25 cellular contexts compared by ENCODE assay signal in the genomic region with DNA sequence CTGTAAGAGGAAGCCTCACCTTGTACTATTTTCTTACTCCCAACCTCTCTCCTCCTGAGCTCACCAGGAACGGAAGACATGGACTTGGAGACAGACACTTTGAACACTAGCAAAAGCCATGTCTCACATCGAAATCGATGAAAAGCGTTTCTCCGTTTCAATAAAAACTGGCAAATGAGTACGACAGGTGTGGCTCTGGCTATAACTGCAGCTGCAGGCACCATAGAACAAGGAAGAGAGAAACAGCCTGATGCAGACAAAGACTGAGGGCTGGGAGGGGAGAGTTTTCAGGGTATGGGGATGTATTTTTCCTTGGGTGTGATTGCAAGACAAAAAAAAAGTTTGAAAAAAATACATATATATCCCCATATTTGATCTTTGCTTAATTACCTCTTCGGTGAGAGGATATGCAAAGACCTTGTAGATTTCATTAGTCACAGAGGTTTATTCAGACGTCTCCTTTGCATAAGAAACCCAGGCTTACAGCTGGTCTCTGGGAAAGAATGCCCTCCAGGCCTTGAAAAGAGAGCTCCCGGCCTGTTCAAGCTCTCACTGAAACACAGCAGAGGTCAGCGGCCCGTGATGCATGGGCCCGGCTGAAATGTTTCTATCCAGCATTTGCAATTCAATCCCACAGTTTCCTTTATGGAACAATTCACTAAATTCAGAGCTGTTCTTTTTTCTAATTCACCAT.
DNase-seq lines count a peak whose midpoint lies in the region; ATAC-seq and TF ChIP-seq lines count a peak whose summit lies in the region.
"Had no signal": no experiment of that assay in that cellular context is flagged by ENCODE, and none has a peak within 500 bp of the region (broad histone marks: within the 10 kb centered on the region; RNA-seq: fewer than 3 reads in every experiment).

No MANE protein-coding gene starts in this region.

- H3K79me2 ChIP-seq in neural progenitor cell (ENCODE audit: low read depth), result no peaks in the 10 kb centered on the region

- H3K9me3 ChIP-seq in HUES48 (ENCODE audit: control insufficient read depth, insufficient read depth, low read length) (no peaks in the 10 kb centered on the region), NT2/D1 (ENCODE audit: insufficient read depth, low read length) (no peaks in the 10 kb centered on the region), neural progenitor cell (ENCODE audit: low read depth) (no peaks in the 10 kb centered on the region), heart right ventricle (no peaks in the 10 kb centered on the region)
- H3K9me3 ChIP-seq: esophagus squamous epithelium, gastrocnemius medialis, spleen, thoracic aorta, vagina had no signal

- 81 to 83% methylated on average over 12 of the region's 12 CpGs for WGBS in heart right ventricle, 2 donors

- intact Hi-C loops in heart right ventricle (cut with DNase I), result no loop called here

- H3K27me3 ChIP-seq in HUES48 (ENCODE audit: control insufficient read depth, insufficient read depth, low read length) (no peaks in the 10 kb centered on the region), NT2/D1 (ENCODE audit: insufficient read depth, insufficient read length) (no peaks in the 10 kb centered on the region), neural progenitor cell (no peaks in the 10 kb centered on the region), heart right ventricle (no peaks in the 10 kb centered on the region)
- H3K27me3 ChIP-seq: gastrocnemius medialis, vagina had no signal

- DNase-seq in NT2/D1 (ENCODE audit: low read depth, low spot score) (peak; percentile 81), iPS DF 19.7 (ENCODE audit: low read depth, low spot score) (peak; percentile 80), neural progenitor cell (ENCODE audit: low spot score) (peak; percentile 82), HK-2 (ENCODE audit: unreplicated experiment) (no peak), heart right ventricle (no peak)
- DNase-seq: activated CD4-positive, alpha-beta memory T cell treated with anti-CD3 and anti-CD28 coated beads for 36 hours; activated CD4-positive, CD25-positive, alpha-beta regulatory T cell; activated naive CD8-positive, alpha-beta T cell treated with anti-CD3 and anti-CD28 coated beads for 36 hours; effector memory CD4-positive, alpha-beta T cell; esophagus squamous epithelium; gastrocnemius medialis; immature natural killer cell; KG1; NCI-H2081 treated with DMSO at 0.1 percent for 48 hours; OCI-M1; spleen; stimulated activated CD4-positive, alpha-beta T cell treated with anti-CD3 and anti-CD28 coated beads, Interleukin-4, amount 100 ng/mL, for 1 hour; stimulated activated naive CD4-positive, alpha-beta T cell treated with Interleukin-2 at 50 U/mL for 16 hours; T1000 had no signal

- peaks cover 20% of the 10 kb centered on the region for H3F3A ChIP-seq in neural progenitor cell (ENCODE audit: low read depth)

- peaks cover 66% of the 10 kb centered on the region for H3K4me1 Mint-ChIP-seq in neural progenitor cell
- H3K4me1 Mint-ChIP-seq: activated naive CD8-positive, alpha-beta T cell treated with anti-CD3 and anti-CD28 coated beads for 36 hours; immature natural killer cell had no signal

- H3K4me3 Mint-ChIP-seq in neural progenitor cell, result peak overlapping the region; percentile 61
- H3K4me3 Mint-ChIP-seq: activated CD4-positive, alpha-beta memory T cell treated with anti-CD3 and anti-CD28 coated beads for 36 hours; activated naive CD8-positive, alpha-beta T cell treated with anti-CD3 and anti-CD28 coated beads for 36 hours; CD14-positive monocyte; immature natural killer cell had no signal

- H3K27ac ChIP-seq in HUES48 (ENCODE audit: low read depth, low read length), result peak overlapping the region; percentile 98
- H3K27ac ChIP-seq in neural progenitor cell, result peak overlapping the region; percentile 42
- H3K27ac ChIP-seq in heart right ventricle, result no peak overlapping the region
- H3K27ac ChIP-seq: esophagus squamous epithelium, gastrocnemius medialis, spleen, thoracic aorta, vagina had no signal

- H3K4me3 ChIP-seq in HUES48 (ENCODE audit: low read depth, low read length) (peak overlapping the region; percentile 33), NT2/D1 (ENCODE audit: insufficient read length, low read depth) (no peak overlapping the region), neural progenitor cell (peak overlapping the region; percentile 32), heart right ventricle (no peak overlapping the region)
- H3K4me3 ChIP-seq: esophagus squamous epithelium, gastrocnemius medialis, spleen, thoracic aorta, vagina had no signal

- peak overlapping the region; percentile 62 for H3K27ac Mint-ChIP-seq in neural progenitor cell
- H3K27ac Mint-ChIP-seq: activated CD4-positive, alpha-beta memory T cell treated with anti-CD3 and anti-CD28 coated beads for 36 hours; activated naive CD8-positive, alpha-beta T cell treated with anti-CD3 and anti-CD28 coated beads for 36 hours; CD14-positive monocyte; immature natural killer cell had no signal

- no peak for ATAC-seq in heart right ventricle
- ATAC-seq in GM19351 (IDR thresholded peaks at IDR 0.05; ENCODE audit: unreplicated experiment), result no peak
- ATAC-seq: gastrocnemius medialis, HCT116 had no signal

- H4K20me1 ChIP-seq in neural progenitor cell (ENCODE audit: low read depth), result no peaks in the 10 kb centered on the region

- peak overlapping the region; percentile 64 for H2AFZ ChIP-seq in neural progenitor cell (replicated peaks)

- H3K36me3 ChIP-seq in HUES48 (ENCODE audit: control insufficient read depth, insufficient read depth, low read length), result no peaks in the 10 kb centered on the region
- H3K36me3 ChIP-seq in NT2/D1 (ENCODE audit: insufficient read depth, insufficient read length, low read length), result no peaks in the 10 kb centered on the region
- H3K36me3 ChIP-seq in neural progenitor cell, result no peaks in the 10 kb centered on the region
- no peaks in the 10 kb centered on the region for H3K36me3 ChIP-seq in heart right ventricle
- H3K36me3 ChIP-seq: esophagus squamous epithelium, gastrocnemius medialis, spleen, thoracic aorta, vagina had no signal

- peaks cover 7% of the 10 kb centered on the region for H3K27me3 Mint-ChIP-seq in neural progenitor cell (ENCODE audit: insufficient read depth, low read depth)

- H3K4me1 ChIP-seq in HUES48 (ENCODE audit: control insufficient read depth, insufficient read depth, low read length) (peaks cover 38% of the 10 kb centered on the region), NT2/D1 (ENCODE audit: insufficient read depth, insufficient read length) (peaks cover 10% of the 10 kb centered on the region), neural progenitor cell (peaks cover 41% of the 10 kb centered on the region), heart right ventricle (peaks cover 0 to 19% (median 9%) of the 10 kb centered on the region in 9 donors)
- H3K4me1 ChIP-seq: esophagus squamous epithelium, gastrocnemius medialis, vagina had no signal

- TF ChIP-seq CTCF in neural progenitor cell (IDR thresholded peaks at IDR 0.05), result no peak
- no peak for TF ChIP-seq CTCF in heart right ventricle (IDR thresholded peaks at IDR 0.05)

- H3K36me3 Mint-ChIP-seq in neural progenitor cell, result peaks cover under 1% of the 10 kb centered on the region
- H3K36me3 Mint-ChIP-seq: activated CD4-positive, alpha-beta memory T cell treated with anti-CD3 and anti-CD28 coated beads for 36 hours; activated naive CD8-positive, alpha-beta T cell treated with anti-CD3 and anti-CD28 coated beads for 36 hours; CD14-positive monocyte; immature natural killer cell had no signal

- H3K9ac ChIP-seq in HUES48 (ENCODE audit: low read depth, low read length) (peak overlapping the region; percentile 67), NT2/D1 (ENCODE audit: insufficient read length, low read depth) (no peak overlapping the region), neural progenitor cell (peak overlapping the region; percentile 49)

- H3K4me2 ChIP-seq in neural progenitor cell, result peak overlapping the region; percentile 75

- peaks cover under 1% of the 10 kb centered on the region for H3K9me3 Mint-ChIP-seq in neural progenitor cell
- H3K9me3 Mint-ChIP-seq: activated CD4-positive, alpha-beta memory T cell treated with anti-CD3 and anti-CD28 coated beads for 36 hours; activated naive CD8-positive, alpha-beta T cell treated with anti-CD3 and anti-CD28 coated beads for 36 hours; immature natural killer cell had no signal

Comparison
In these comparisons a context has a peak if more than half of its experiments do, and no peak if none do; other contexts are left out.
1. H3K27ac ChIP-seq: peak in HUES48 (single experiment) and neural progenitor cell (single experiment); none in heart right ventricle (0 of 10).
2. H3K4me3 ChIP-seq: peak in HUES48 (single experiment) and neural progenitor cell (single experiment); none in NT2/D1 (single experiment) and heart right ventricle (0 of 10).
3. DNase-seq: peak in NT2/D1 (single experiment), iPS DF 19.7 (single experiment) and neural progenitor cell (single experiment); none in HK-2 (single experiment) and heart right ventricle (0 of 2).